Comparison of ENCODE assay signal across 8 cellular contexts in genomic region chr16:30122621-30123160, GRCh38. TPM values are rescaled to one million over a fixed set of nuclear protein-coding genes. Genes with fewer than 3 reads are reported as not detected.
DNase-seq lines count a peak whose midpoint lies in the region; ATAC-seq and TF ChIP-seq lines count a peak whose summit lies in the region.

No MANE protein-coding gene starts in this region.

- DNase-seq in activated gamma-delta T cell treated with Interleukin-2 at 50 U/mL for 16 hours = peak; percentile 16
- DNase-seq in activated gamma-delta T cell (lab: John Stamatoyannopoulos, UW) = no peak
- DNase-seq in epithelial cell of proximal tubule (ENCODE audit: low read depth) = no peak
- DNase-seq in HuH-7.5 (ENCODE audit: low spot score) = no peak

- TF ChIP-seq CTCF in VCaP (conservative IDR thresholded peaks at IDR 0.05) = no peak
- no peak for TF ChIP-seq CTCF in epithelial cell of proximal tubule (conservative IDR thresholded peaks at IDR 0.05; ENCODE audit: low read depth, low read length)
- TF ChIP-seq CTCF in nephron (IDR thresholded peaks at IDR 0.05; ENCODE audit: unreplicated experiment in 3 of 3) = no peak

- ATAC-seq in GM21737 (IDR thresholded peaks at IDR 0.05; ENCODE audit: unreplicated experiment) = no peak
- no peak for ATAC-seq in GM21576 (IDR thresholded peaks at IDR 0.05; ENCODE audit: unreplicated experiment)

- peaks cover 24% of the 10 kb centered on the region for H3K4me1 Mint-ChIP-seq in nephron

- H3K27ac ChIP-seq in VCaP = peak overlapping the region; percentile 74; the same call in 1 of the 2 replicates

- H3K9me3 Mint-ChIP-seq in nephron = no peaks in the 10 kb centered on the region

- H3K27ac Mint-ChIP-seq in nephron = peak overlapping the region; percentile 96 to 97 (median 96)

- peak overlapping the region; percentile 86 for H3K4me3 ChIP-seq in epithelial cell of proximal tubule (ENCODE audit: low read depth, low read length)

- peak overlapping the region; percentile 93 to 95 (median 94) for H3K4me3 Mint-ChIP-seq in nephron

- H3K36me3 Mint-ChIP-seq in nephron (ENCODE audit: low read depth) = peaks cover 11% of the 10 kb centered on the region

- H3K27me3 Mint-ChIP-seq in nephron (ENCODE audit: low read depth) = no peaks in the 10 kb centered on the region

RNA-seq across cellular contexts. Expression of gene MAPK3, which starts 0.3 kb away (rescaled TPM):
- 33.6 and 34.4 TPM in 2 replicates for total RNA-seq in epithelial cell of proximal tubule

RNA-seq across cellular contexts. Expression of gene GDPD3, which starts 9.4 kb away (rescaled TPM):
- total RNA-seq in epithelial cell of proximal tubule = 0.72 TPM in 1 of 2 replicates, not detected in the other

RNA-seq across cellular contexts. Expression of gene YPEL3, which starts 26.7 kb away (rescaled TPM):
- total RNA-seq in epithelial cell of proximal tubule = 16.0 and 41.3 TPM in 2 replicates

RNA-seq across cellular contexts. Expression of gene TBX6, which starts 31.0 kb away (rescaled TPM):
- total RNA-seq in epithelial cell of proximal tubule = 0.07 and 1.3 TPM in 2 replicates

RNA-seq across cellular contexts. Expression of gene PPP4C, which starts 46.9 kb away (rescaled TPM):
- total RNA-seq in epithelial cell of proximal tubule = 98.4 and 178 TPM in 2 replicates
